8 cellular contexts compared by ENCODE assay signal in the genomic region with DNA sequence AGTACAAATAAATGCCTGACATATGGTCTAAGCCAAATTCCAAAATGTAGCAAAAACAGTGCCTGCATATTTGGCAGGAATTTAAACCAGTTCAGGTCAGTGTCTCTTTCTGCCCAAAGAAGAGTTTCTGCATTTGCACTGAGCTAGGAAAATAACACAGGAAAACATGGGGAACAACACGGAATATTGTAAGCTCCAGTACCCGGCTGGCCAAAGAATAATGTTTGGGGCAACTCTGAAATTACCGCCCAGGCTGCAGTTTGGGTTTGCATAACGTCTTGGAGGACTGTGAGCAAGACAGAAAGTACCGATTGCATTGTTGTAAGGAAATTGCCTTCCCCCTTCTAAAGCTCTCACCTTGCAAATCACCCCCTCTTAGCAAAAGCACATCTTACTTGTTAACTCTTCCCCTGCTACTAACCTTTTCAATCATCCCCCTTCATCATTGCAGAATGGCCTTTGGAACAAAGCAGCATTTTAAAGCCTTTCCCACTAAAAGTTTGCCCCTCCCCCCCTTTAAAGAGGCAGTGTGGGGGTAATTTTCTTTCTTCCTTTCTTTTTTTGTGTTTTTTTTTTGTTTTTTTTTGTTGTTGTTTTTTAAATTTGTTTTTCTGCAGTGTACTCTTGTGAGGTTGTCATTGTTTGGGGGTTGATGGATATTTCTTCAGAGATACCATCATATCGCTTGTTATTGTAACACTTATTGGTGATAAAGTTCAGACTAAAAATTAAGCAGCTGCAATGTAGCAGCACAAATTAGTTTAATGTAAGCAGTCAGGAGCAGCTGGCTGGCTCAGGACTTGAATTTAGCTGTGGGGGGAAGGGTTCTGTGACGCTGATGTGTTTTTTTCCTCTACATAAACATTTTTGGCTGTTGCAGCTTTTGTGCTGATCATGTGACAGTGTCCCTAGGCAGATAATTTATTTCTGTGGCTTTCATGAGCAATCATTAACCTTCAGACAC.
DNase-seq lines count a peak whose midpoint lies in the region; TF ChIP-seq lines count a peak whose summit lies in the region.

No MANE protein-coding gene starts in this region.

- H3K9me3 ChIP-seq in ectodermal cell (ENCODE audit: control insufficient read depth, low read length) (no peaks in the 10 kb centered on the region), neural progenitor cell (ENCODE audit: low read depth) (no peaks in the 10 kb centered on the region)

- peak overlapping the region; percentile 72 for H3K4me2 ChIP-seq in neural progenitor cell

- peaks cover 8% of the 10 kb centered on the region for H3K36me3 Mint-ChIP-seq in neural progenitor cell

- H4K20me1 ChIP-seq in neural progenitor cell (ENCODE audit: low read depth): no peaks in the 10 kb centered on the region

- DNase-seq in COLO829 (ENCODE audit: low spot score): peak; percentile 3
- DNase-seq in H7: peak; percentile 9
- peak; percentile 75 for DNase-seq in NCI-H2227 treated with DMSO at 0.1 percent for 48 hours (lab: John Stamatoyannopoulos, UW)
- DNase-seq in neural progenitor cell (ENCODE audit: low spot score): peak; percentile 43
- no peak for DNase-seq in occipital lobe (lab: John Stamatoyannopoulos, UW)
- DNase-seq in NCI-H226: no peak
- no peak for DNase-seq in putamen (ENCODE audit: low spot score)

- TF ChIP-seq CTCF in neural progenitor cell (IDR thresholded peaks at IDR 0.05): no peak

- WGBS in ectodermal cell, 2 experiments: 18 to 22% methylated on average over 7 of the region's 7 CpGs

- H3K4me1 Mint-ChIP-seq in neural progenitor cell: peaks cover 55% of the 10 kb centered on the region

- peak overlapping the region; percentile 56 for H2AFZ ChIP-seq in neural progenitor cell (replicated peaks)

- no peak overlapping the region for H3K9ac ChIP-seq in neural progenitor cell

- H3K4me3 Mint-ChIP-seq in neural progenitor cell: peak overlapping the region; percentile 75

- no peaks in the 10 kb centered on the region for H3K9me3 Mint-ChIP-seq in neural progenitor cell

- peaks cover 2% of the 10 kb centered on the region for H3K27me3 Mint-ChIP-seq in neural progenitor cell (ENCODE audit: insufficient read depth, low read depth)

- peaks cover 36% of the 10 kb centered on the region for H3K4me1 ChIP-seq in ectodermal cell (ENCODE audit: control insufficient read depth, insufficient read depth, low read length)
- H3K4me1 ChIP-seq in neural progenitor cell: peaks cover 49% of the 10 kb centered on the region

- peaks cover 35% of the 10 kb centered on the region for H3F3A ChIP-seq in neural progenitor cell (ENCODE audit: low read depth)

- H3K27ac ChIP-seq in ectodermal cell (ENCODE audit: insufficient read depth, low read depth, low read length, poor library complexity, severe bottlenecking) (peak overlapping the region; percentile 79), neural progenitor cell (peak overlapping the region; percentile 78)

- H3K36me3 ChIP-seq in H7 (replicated peaks; ENCODE audit: control insufficient read depth, insufficient read depth, low read length) (no peaks in the 10 kb centered on the region), ectodermal cell (ENCODE audit: control insufficient read depth, insufficient read depth, low read length) (no peaks in the 10 kb centered on the region), neural progenitor cell (no peaks in the 10 kb centered on the region)

- no peaks in the 10 kb centered on the region for H3K27me3 ChIP-seq in H7 (ENCODE audit: control insufficient read depth, insufficient read depth, low read length)
- no peaks in the 10 kb centered on the region for H3K27me3 ChIP-seq in ectodermal cell (ENCODE audit: control insufficient read depth, insufficient read depth, low read length, poor library complexity, severe bottlenecking)
- no peaks in the 10 kb centered on the region for H3K27me3 ChIP-seq in neural progenitor cell

- no peaks in the 10 kb centered on the region for H3K79me2 ChIP-seq in neural progenitor cell (ENCODE audit: low read depth)

- H3K4me3 ChIP-seq in H7 (ENCODE audit: insufficient read depth, low read depth, low read length) (no peak overlapping the region), ectodermal cell (ENCODE audit: insufficient read depth, low read depth, low read length) (no peak overlapping the region), neural progenitor cell (peak overlapping the region; percentile 27)

- peak overlapping the region; percentile 97 for H3K27ac Mint-ChIP-seq in neural progenitor cell

Comparison
In these comparisons a context has a peak if more than half of its experiments do, and no peak if none do; other contexts are left out.
1. DNase-seq: peak in COLO829 (single experiment), H7 (single experiment), NCI-H2227 treated with DMSO at 0.1 percent for 48 hours (single experiment) and neural progenitor cell (single experiment); none in occipital lobe (single experiment), NCI-H226 (single experiment) and putamen (single experiment).